Comparison of ENCODE assay signal across 31 cellular contexts in genomic region chr11:76047766-76048165, GRCh38.
"Had no signal": no experiment of that assay in that cellular context is flagged by ENCODE, and none has a peak within 500 bp of the region (broad histone marks: within the 10 kb centered on the region; RNA-seq: fewer than 3 reads in every experiment).

No MANE protein-coding gene starts in this region.

- H3K27me3 ChIP-seq: ascending aorta, breast epithelium, cardiac muscle cell, colonic mucosa, foreskin keratinocyte, gastrocnemius medialis, heart right ventricle had no signal

- FAIRE-seq: endometrium, endothelial cell of umbilical vein had no signal

- H3K4me1 ChIP-seq: breast epithelium, colonic mucosa, foreskin keratinocyte, gastrocnemius medialis had no signal

- H3K36me3 ChIP-seq: ascending aorta, breast epithelium, cardiac muscle cell, colonic mucosa, gastrocnemius medialis, heart right ventricle, WERI-Rb-1 had no signal

- H3K4me3 ChIP-seq: ascending aorta, breast epithelium, cardiac muscle cell, colonic mucosa, gastrocnemius medialis, heart right ventricle had no signal

- ATAC-seq: activated CD4-positive, CD25-positive, alpha-beta regulatory T cell treated with anti-CD3 and anti-CD28 coated beads, Interleukin-2, amount 50 U/mL, for 24 hours; activated CD8-positive, alpha-beta T cell treated with anti-CD3 and anti-CD28 coated beads for 36 hours; activated naive CD8-positive, alpha-beta T cell treated with anti-CD3 and anti-CD28 coated beads, Interleukin-2, amount 50 U/mL, for 24 hours; activated T-cell treated with anti-CD3 and anti-CD28 coated beads, Interleukin-2, amount 50 U/mL, for 4 hours; activated T-helper 17 cell treated with anti-CD3 and anti-CD28 coated beads, Interleukin-2, amount 50 U/mL, for 72 hours; foreskin keratinocyte; gastrocnemius medialis; heart right ventricle; T-helper 17 cell had no signal

- H3K9me3 ChIP-seq: ascending aorta, colonic mucosa, gastrocnemius medialis had no signal

- H3K27ac ChIP-seq: ascending aorta, breast epithelium, cardiac muscle cell, colonic mucosa, epithelial cell of prostate, foreskin keratinocyte, gastrocnemius medialis, heart right ventricle, WERI-Rb-1 had no signal

- DNase-seq: activated B cell treated with CpG ODN at 0.5 μM for 24 hours; activated CD4-positive, alpha-beta T cell treated with anti-CD3 and anti-CD28 coated beads for 48 hours; activated CD4-positive, alpha-beta T cell treated with anti-CD3 and anti-CD28 coated beads, Interleukin-2, amount 50 U/mL, for 1 hour; activated CD4-positive, alpha-beta T cell treated with anti-CD3 and anti-CD28 coated beads, Interleukin-2, amount 50 U/mL, for 48 hours; activated CD8-positive, alpha-beta memory T cell treated with anti-CD3 and anti-CD28 coated beads for 24 hours; activated CD8-positive, alpha-beta T cell treated with anti-CD3 and anti-CD28 coated beads for 36 hours; activated effector memory CD4-positive, alpha-beta T cell treated with Interleukin-2 at 50 U/mL for 16 hours; activated naive CD4-positive, alpha-beta T cell treated with anti-CD3 and anti-CD28 coated beads for 36 hours; activated naive CD8-positive, alpha-beta T cell treated with anti-CD3 and anti-CD28 coated beads for 36 hours; activated naive CD8-positive, alpha-beta T cell treated with anti-CD3 and anti-CD28 coated beads, Interleukin-2, amount 50 U/mL, for 24 hours; activated T-cell treated with anti-CD3 and anti-CD28 coated beads, Interleukin-2, amount 50 U/mL, for 4 hours; central memory CD4-positive, alpha-beta T cell; cerebellar nuclear complex; colonic mucosa; effector CD8-positive, alpha-beta T cell; foreskin keratinocyte; gastrocnemius medialis; heart right ventricle; hippocampal formation; T-helper 1 cell; T-helper 17 cell; T1000; WERI-Rb-1 had no signal
